Comparison of ENCODE assay signal across 39 cellular contexts in genomic region chr1:110114173-110114572, GRCh38. TPM values are rescaled to one million over a fixed set of nuclear protein-coding genes. Genes with fewer than 3 reads are reported as not detected.
"Had no signal": no experiment of that assay in that cellular context is flagged by ENCODE, and none has a peak within 500 bp of the region (broad histone marks: within the 10 kb centered on the region; RNA-seq: fewer than 3 reads in every experiment).

No MANE protein-coding gene starts in this region.

- H3K27ac ChIP-seq: body of pancreas, brain microvascular endothelial cell, breast epithelium, VCaP had no signal

- H3K4me3 ChIP-seq: body of pancreas, breast epithelium had no signal

- H3K36me3 Mint-ChIP-seq: activated CD4-positive, alpha-beta memory T cell treated with anti-CD3 and anti-CD28 coated beads for 36 hours; activated naive CD4-positive, alpha-beta T cell treated with anti-CD3 and anti-CD28 coated beads, Interleukin-2, amount 10 ng/mL, durations not matched to agents 7 days and 5 days; activated naive CD4-positive, alpha-beta T cell treated with anti-CD3 and anti-CD28 coated beads, Interleukin-2, amount 50 U/mL, for 24 hours; activated naive CD8-positive, alpha-beta T cell; activated naive CD8-positive, alpha-beta T cell treated with anti-CD3 and anti-CD28 coated beads, Interleukin-2, amount 10 ng/mL, durations not matched to agents 7 days and 5 days had no signal

- FAIRE-seq: astrocyte, colon, TTC549 had no signal

- H3K9me3 ChIP-seq: body of pancreas, breast epithelium had no signal

- H3K4me1 ChIP-seq: body of pancreas, breast epithelium had no signal

- H3K4me3 Mint-ChIP-seq: activated B cell treated with CpG ODN at 0.5 μM for 24 hours; activated CD4-positive, alpha-beta memory T cell treated with anti-CD3 and anti-CD28 coated beads for 36 hours; activated CD4-positive, alpha-beta T cell treated with anti-CD3 and anti-CD28 coated beads, Interleukin-2, amount 10 ng/mL, durations not matched to agents 24 days and 14 days; activated CD8-positive, alpha-beta T cell treated with anti-CD3 and anti-CD28 coated beads for 36 hours; activated naive CD4-positive, alpha-beta T cell treated with anti-CD3 and anti-CD28 coated beads, Interleukin-2, amount 10 ng/mL, durations not matched to agents 7 days and 5 days; activated naive CD4-positive, alpha-beta T cell treated with anti-CD3 and anti-CD28 coated beads, Interleukin-2, amount 50 U/mL, for 24 hours; activated naive CD8-positive, alpha-beta T cell; activated naive CD8-positive, alpha-beta T cell treated with anti-CD3 and anti-CD28 coated beads, Interleukin-2, amount 10 ng/mL, durations not matched to agents 7 days and 5 days; activated naive CD8-positive, alpha-beta T cell treated with anti-CD3 and anti-CD28 coated beads, Interleukin-2, amount 50 U/mL, for 24 hours; activated T-cell treated with anti-CD3 and anti-CD28 coated beads, Interleukin-2, amount 50 U/mL, for 4 hours; activated T-cell treated with anti-CD3 and anti-CD28 coated beads, Interleukin-2, amount 50 U/mL, for 72 hours; activated T-helper 1 cell treated with anti-CD3 and anti-CD28 coated beads, Interleukin-12 subunit alpha, Interleukin-12 subunit beta, Interleukin-2, Interleukin-4 antibody, amounts not matched to agents 30 ng/mL and 10 ng/mL and 1 ng/mL, durations not matched to agents 14 hours and 24 hours and 36 hours; activated T-helper 17 cell treated with anti-CD3 and anti-CD28 coated beads, Interleukin-2, amount 50 U/mL, for 72 hours; T-helper 2 cell treated with Interferon-gamma antibody and Interleukin-4, amounts not matched to agents 5 μg/mL and 100 μg/mL, for 36 hours had no signal

- H3K4me1 Mint-ChIP-seq: activated B cell treated with CpG ODN at 0.5 μM for 24 hours; activated CD4-positive, alpha-beta T cell treated with anti-CD3 and anti-CD28 coated beads, Interleukin-2, amount 10 ng/mL, durations not matched to agents 24 days and 14 days; activated naive CD4-positive, alpha-beta T cell treated with anti-CD3 and anti-CD28 coated beads, Interleukin-2, amount 10 ng/mL, durations not matched to agents 7 days and 5 days; activated T-helper 17 cell treated with anti-CD3 and anti-CD28 coated beads, Interleukin-2, amount 50 U/mL, for 72 hours had no signal

- H3K27me3 ChIP-seq: body of pancreas, brain microvascular endothelial cell, breast epithelium had no signal

- H3K9me3 Mint-ChIP-seq: activated B cell treated with CpG ODN at 0.5 μM for 24 hours; activated CD4-positive, alpha-beta memory T cell treated with anti-CD3 and anti-CD28 coated beads for 36 hours; activated CD4-positive, alpha-beta T cell treated with anti-CD3 and anti-CD28 coated beads, Interleukin-2, amount 10 ng/mL, durations not matched to agents 24 days and 14 days; activated CD8-positive, alpha-beta T cell treated with anti-CD3 and anti-CD28 coated beads for 36 hours; activated naive CD4-positive, alpha-beta T cell treated with anti-CD3 and anti-CD28 coated beads, Interleukin-2, amount 10 ng/mL, durations not matched to agents 7 days and 5 days; activated naive CD4-positive, alpha-beta T cell treated with anti-CD3 and anti-CD28 coated beads, Interleukin-2, amount 50 U/mL, for 24 hours; activated naive CD8-positive, alpha-beta T cell treated with anti-CD3 and anti-CD28 coated beads, Interleukin-2, amount 10 ng/mL, durations not matched to agents 7 days and 5 days; activated naive CD8-positive, alpha-beta T cell treated with anti-CD3 and anti-CD28 coated beads, Interleukin-2, amount 50 U/mL, for 24 hours; activated T-cell treated with anti-CD3 and anti-CD28 coated beads, Interleukin-2, amount 50 U/mL, for 4 hours; activated T-cell treated with anti-CD3 and anti-CD28 coated beads, Interleukin-2, amount 50 U/mL, for 72 hours; activated T-helper 1 cell treated with anti-CD3 and anti-CD28 coated beads, Interleukin-12 subunit alpha, Interleukin-12 subunit beta, Interleukin-2, Interleukin-4 antibody, amounts not matched to agents 30 ng/mL and 10 ng/mL and 1 ng/mL, durations not matched to agents 14 hours and 24 hours and 36 hours; activated T-helper 17 cell treated with anti-CD3 and anti-CD28 coated beads, Interleukin-2, amount 50 U/mL, for 72 hours; T-helper 2 cell treated with Interferon-gamma antibody and Interleukin-4, amounts not matched to agents 5 μg/mL and 100 μg/mL, for 36 hours had no signal

- H3K36me3 ChIP-seq: brain microvascular endothelial cell, breast epithelium had no signal

- H3K27ac Mint-ChIP-seq: activated B cell treated with CpG ODN at 0.5 μM for 24 hours; activated CD4-positive, alpha-beta memory T cell treated with anti-CD3 and anti-CD28 coated beads for 36 hours; activated CD4-positive, alpha-beta T cell treated with anti-CD3 and anti-CD28 coated beads, Interleukin-2, amount 10 ng/mL, durations not matched to agents 24 days and 14 days; activated CD8-positive, alpha-beta T cell treated with anti-CD3 and anti-CD28 coated beads for 36 hours; activated naive CD4-positive, alpha-beta T cell treated with anti-CD3 and anti-CD28 coated beads, Interleukin-2, amount 10 ng/mL, durations not matched to agents 7 days and 5 days; activated naive CD8-positive, alpha-beta T cell; activated naive CD8-positive, alpha-beta T cell treated with anti-CD3 and anti-CD28 coated beads, Interleukin-2, amount 10 ng/mL, durations not matched to agents 7 days and 5 days; activated naive CD8-positive, alpha-beta T cell treated with anti-CD3 and anti-CD28 coated beads, Interleukin-2, amount 50 U/mL, for 24 hours; activated T-cell treated with anti-CD3 and anti-CD28 coated beads, Interleukin-2, amount 50 U/mL, for 72 hours; activated T-helper 1 cell treated with anti-CD3 and anti-CD28 coated beads, Interleukin-12 subunit alpha, Interleukin-12 subunit beta, Interleukin-2, Interleukin-4 antibody, amounts not matched to agents 30 ng/mL and 10 ng/mL and 1 ng/mL, durations not matched to agents 14 hours and 24 hours and 36 hours; activated T-helper 17 cell treated with anti-CD3 and anti-CD28 coated beads, Interleukin-2, amount 50 U/mL, for 72 hours; T-helper 2 cell treated with Interferon-gamma antibody and Interleukin-4, amounts not matched to agents 5 μg/mL and 100 μg/mL, for 36 hours had no signal

- DNase-seq: activated B cell treated with CpG ODN at 0.5 μM for 24 hours; activated CD4-positive, alpha-beta memory T cell treated with anti-CD3 and anti-CD28 coated beads for 36 hours; activated CD4-positive, alpha-beta T cell treated with anti-CD3 and anti-CD28 coated beads for 4 hours; activated CD4-positive, alpha-beta T cell treated with anti-CD3 and anti-CD28 coated beads, Interleukin-2, amount 10 ng/mL, durations not matched to agents 24 days and 14 days; activated CD4-positive, alpha-beta T cell treated with anti-CD3 and anti-CD28 coated beads, Interleukin-2, amount 50 U/mL, for 1 hour; activated CD4-positive, alpha-beta T cell treated with anti-CD3 and anti-CD28 coated beads, Interleukin-2, amount 50 U/mL, for 4 hours; activated CD4-positive, CD25-positive, alpha-beta regulatory T cell treated with anti-CD3 and anti-CD28 coated beads, Interleukin-2, amount 50 U/mL, for 72 hours; activated CD8-positive, alpha-beta memory T cell treated with anti-CD3 and anti-CD28 coated beads, Interleukin-2, amount 50 U/mL, for 4 hours; activated CD8-positive, alpha-beta T cell treated with anti-CD3 and anti-CD28 coated beads for 36 hours; activated effector memory CD4-positive, alpha-beta T cell treated with Interleukin-2 at 50 U/mL for 16 hours; activated gamma-delta T cell; activated naive CD4-positive, alpha-beta T cell treated with anti-CD3 and anti-CD28 coated beads, Interleukin-2, amount 10 ng/mL, durations not matched to agents 7 days and 5 days; activated naive CD4-positive, alpha-beta T cell treated with Interleukin-2 at 50 U/mL for 16 hours; activated naive CD8-positive, alpha-beta T cell treated with anti-CD3 and anti-CD28 coated beads, Interleukin-2, amount 10 ng/mL, durations not matched to agents 7 days and 5 days; activated naive CD8-positive, alpha-beta T cell treated with anti-CD3 and anti-CD28 coated beads, Interleukin-2, amount 50 U/mL, for 24 hours; activated T-cell treated with anti-CD3 and anti-CD28 coated beads for 4 hours; activated T-cell treated with anti-CD3 and anti-CD28 coated beads, Interleukin-2, amount 50 U/mL, for 1 hour; activated T-cell treated with anti-CD3 and anti-CD28 coated beads, Interleukin-2, amount 50 U/mL, for 4 hours; activated T-cell treated with anti-CD3 and anti-CD28 coated beads, Interleukin-2, amount 50 U/mL, for 72 hours; amygdala; body of pancreas; brain microvascular endothelial cell; central memory CD4-positive, alpha-beta T cell; T-helper 2 cell; T-helper 9 cell had no signal

RNA-seq across cellular contexts. Expression of gene UBL4B, which starts 1.9 kb away (rescaled TPM):
- total RNA-seq: activated B cell treated with CpG ODN at 0.5 μM for 24 hours; activated CD4-positive, alpha-beta memory T cell treated with anti-CD3 and anti-CD28 coated beads for 36 hours; activated CD4-positive, alpha-beta T cell treated with anti-CD3 and anti-CD28 coated beads, Interleukin-2, amount 10 ng/mL, durations not matched to agents 24 days and 14 days; activated CD8-positive, alpha-beta memory T cell treated with anti-CD3 and anti-CD28 coated beads for 36 hours; activated CD8-positive, alpha-beta T cell treated with anti-CD3 and anti-CD28 coated beads for 36 hours; activated naive CD8-positive, alpha-beta T cell treated with anti-CD3 and anti-CD28 coated beads, Interleukin-2, amount 10 ng/mL, durations not matched to agents 7 days and 5 days; activated T-cell treated with anti-CD3 and anti-CD28 coated beads, Interleukin-2, amount 50 U/mL, for 4 hours; activated T-cell treated with anti-CD3 and anti-CD28 coated beads, Interleukin-2, amount 50 U/mL, for 72 hours; activated T-helper 1 cell treated with anti-CD3 and anti-CD28 coated beads, Interleukin-12 subunit alpha, Interleukin-12 subunit beta, Interleukin-2, Interleukin-4 antibody, amounts not matched to agents 30 ng/mL and 10 ng/mL and 1 ng/mL, durations not matched to agents 14 hours and 24 hours and 36 hours; activated T-helper 17 cell treated with anti-CD3 and anti-CD28 coated beads, Interleukin-2, amount 50 U/mL, for 72 hours; aorta; astrocyte; body of pancreas; cardiac septum; cerebellum had no signal
- polyA plus RNA-seq: aorta had no signal

RNA-seq across cellular contexts. Expression of gene SLC6A17, which starts 36.1 kb away (rescaled TPM):
- total RNA-seq: activated B cell treated with CpG ODN at 0.5 μM for 24 hours; activated naive CD8-positive, alpha-beta T cell treated with anti-CD3 and anti-CD28 coated beads, Interleukin-2, amount 10 ng/mL, durations not matched to agents 7 days and 5 days; activated T-helper 17 cell treated with anti-CD3 and anti-CD28 coated beads, Interleukin-2, amount 50 U/mL, for 72 hours had no signal

RNA-seq across cellular contexts. Expression of gene ALX3, which starts 43.7 kb away (rescaled TPM):
- total RNA-seq: activated B cell treated with CpG ODN at 0.5 μM for 24 hours; activated CD4-positive, alpha-beta memory T cell treated with anti-CD3 and anti-CD28 coated beads for 36 hours; activated CD4-positive, alpha-beta T cell treated with anti-CD3 and anti-CD28 coated beads, Interleukin-2, amount 10 ng/mL, durations not matched to agents 24 days and 14 days; activated CD8-positive, alpha-beta memory T cell treated with anti-CD3 and anti-CD28 coated beads for 36 hours; activated CD8-positive, alpha-beta T cell treated with anti-CD3 and anti-CD28 coated beads for 36 hours; activated naive CD8-positive, alpha-beta T cell treated with anti-CD3 and anti-CD28 coated beads, Interleukin-2, amount 10 ng/mL, durations not matched to agents 7 days and 5 days; activated T-cell treated with anti-CD3 and anti-CD28 coated beads, Interleukin-2, amount 50 U/mL, for 4 hours; activated T-cell treated with anti-CD3 and anti-CD28 coated beads, Interleukin-2, amount 50 U/mL, for 72 hours; activated T-helper 1 cell treated with anti-CD3 and anti-CD28 coated beads, Interleukin-12 subunit alpha, Interleukin-12 subunit beta, Interleukin-2, Interleukin-4 antibody, amounts not matched to agents 30 ng/mL and 10 ng/mL and 1 ng/mL, durations not matched to agents 14 hours and 24 hours and 36 hours; activated T-helper 17 cell treated with anti-CD3 and anti-CD28 coated beads, Interleukin-2, amount 50 U/mL, for 72 hours; aorta; astrocyte; body of pancreas; cerebellum had no signal
- polyA plus RNA-seq: aorta had no signal
